Comparison of ENCODE assay signal across 21 cellular contexts in the genomic region with DNA sequence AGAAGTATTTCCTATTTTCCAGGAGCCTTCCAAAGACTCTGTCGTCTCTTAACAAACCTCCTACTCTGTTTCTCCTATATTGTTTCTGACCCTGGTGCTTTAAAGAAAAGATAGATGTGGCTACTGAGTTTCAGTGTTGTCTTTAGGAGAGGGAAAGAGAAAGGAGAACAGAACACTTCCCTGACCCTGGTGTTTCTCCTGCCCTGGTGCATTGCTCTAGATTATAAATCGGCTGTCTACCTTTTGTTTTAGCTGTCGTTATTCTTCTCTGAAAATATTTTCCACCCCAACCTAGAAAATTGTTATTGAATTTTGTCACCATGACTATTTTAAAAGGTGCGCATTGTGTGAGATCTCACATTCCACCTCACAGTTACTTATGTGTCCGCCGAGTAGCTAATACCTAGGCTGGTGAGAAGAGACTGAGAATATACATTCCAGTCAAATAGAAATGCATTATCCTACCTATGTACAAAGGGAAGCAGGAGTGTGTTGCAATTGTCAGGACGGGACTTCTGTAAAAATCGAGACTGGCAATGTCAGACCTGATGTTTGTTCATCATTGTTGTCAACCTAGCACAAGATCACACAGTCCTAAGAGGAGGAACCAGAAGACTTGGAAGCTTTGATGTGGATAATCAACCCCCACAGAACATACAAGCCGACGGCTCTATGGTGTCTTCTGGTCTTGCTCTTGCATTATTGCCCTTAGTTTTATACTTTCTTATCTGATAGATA.
"Had no signal": no experiment of that assay in that cellular context is flagged by ENCODE, and none has a peak within 500 bp of the region (broad histone marks: within the 10 kb centered on the region; RNA-seq: fewer than 3 reads in every experiment).

No MANE protein-coding gene starts in this region.

- H3K27ac Mint-ChIP-seq: activated naive CD4-positive, alpha-beta T cell treated with anti-CD3 and anti-CD28 coated beads, Interleukin-2, amount 50 U/mL, for 24 hours; effector memory CD8-positive, alpha-beta T cell; stimulated activated naive CD8-positive, alpha-beta T cell treated with anti-CD3 and anti-CD28 coated beads, Interleukin-15, amount 100 ng/mL, for 72 hours; T-helper 1 cell treated with Interleukin-12 subunit alpha and Interleukin-12 subunit beta and Interleukin-4 antibody, amounts not matched to agents 30 μg/mL and 1 μg/mL, for 36 hours had no signal

- H3K4me1 Mint-ChIP-seq: nephron; stimulated activated naive CD8-positive, alpha-beta T cell treated with anti-CD3 and anti-CD28 coated beads, Interleukin-15, amount 100 ng/mL, for 72 hours had no signal

- H3K36me3 ChIP-seq: ascending aorta, breast epithelium, prostate gland, right atrium auricular region, suprapubic skin, transverse colon, vagina had no signal

- H3K4me1 ChIP-seq: ascending aorta, breast epithelium, prostate gland, right atrium auricular region, suprapubic skin, transverse colon, vagina had no signal

- ATAC-seq: effector memory CD8-positive, alpha-beta T cell had no signal

- H3K4me3 Mint-ChIP-seq: activated naive CD4-positive, alpha-beta T cell treated with anti-CD3 and anti-CD28 coated beads, Interleukin-2, amount 50 U/mL, for 24 hours; effector memory CD8-positive, alpha-beta T cell; nephron; stimulated activated naive CD8-positive, alpha-beta T cell treated with anti-CD3 and anti-CD28 coated beads, Interleukin-15, amount 100 ng/mL, for 72 hours; T-helper 1 cell treated with Interleukin-12 subunit alpha and Interleukin-12 subunit beta and Interleukin-4 antibody, amounts not matched to agents 30 μg/mL and 1 μg/mL, for 36 hours had no signal

- DNase-seq: activated CD4-positive, alpha-beta T cell treated with anti-CD3 and anti-CD28 coated beads, Interleukin-2, amount 50 U/mL, for 1 hour; activated CD4-positive, CD25-positive, alpha-beta regulatory T cell treated with anti-CD3 and anti-CD28 coated beads, Interleukin-2, amount 50 U/mL, for 72 hours; activated CD8-positive, alpha-beta memory T cell treated with anti-CD3 and anti-CD28 coated beads, Interleukin-2, amount 50 U/mL, for 4 hours; activated effector memory CD4-positive, alpha-beta T cell treated with anti-CD3 and anti-CD28 coated beads, Interleukin-2, amount 50 U/mL, for 16 hours; activated T-cell treated with anti-CD3 and anti-CD28 coated beads, Interleukin-2, amount 50 U/mL, for 48 hours; cerebellar nuclear complex; effector memory CD8-positive, alpha-beta T cell; nucleus accumbens; stimulated activated CD4-positive, alpha-beta T cell treated with anti-CD3 and anti-CD28 coated beads, Interleukin-4, amount 100 ng/mL, for 1 hour; stimulated activated naive CD8-positive, alpha-beta T cell treated with anti-CD3 and anti-CD28 coated beads, Interleukin-15, amount 100 ng/mL, for 72 hours; transverse colon had no signal

- H3K4me3 ChIP-seq: ascending aorta, breast epithelium, lung, prostate gland, right atrium auricular region, suprapubic skin, transverse colon, vagina had no signal

- H3K27me3 Mint-ChIP-seq: activated naive CD4-positive, alpha-beta T cell treated with anti-CD3 and anti-CD28 coated beads, Interleukin-2, amount 50 U/mL, for 24 hours had no signal

- H3K27ac ChIP-seq: ascending aorta, breast epithelium, prostate gland, right atrium auricular region, suprapubic skin, transverse colon, vagina had no signal

- H3K9me3 Mint-ChIP-seq: activated naive CD4-positive, alpha-beta T cell treated with anti-CD3 and anti-CD28 coated beads, Interleukin-2, amount 50 U/mL, for 24 hours; effector memory CD8-positive, alpha-beta T cell; stimulated activated naive CD8-positive, alpha-beta T cell treated with anti-CD3 and anti-CD28 coated beads, Interleukin-15, amount 100 ng/mL, for 72 hours; T-helper 1 cell treated with Interleukin-12 subunit alpha and Interleukin-12 subunit beta and Interleukin-4 antibody, amounts not matched to agents 30 μg/mL and 1 μg/mL, for 36 hours had no signal

- H3K9me3 ChIP-seq: breast epithelium, prostate gland, right atrium auricular region, suprapubic skin, transverse colon, vagina had no signal

- H3K27me3 ChIP-seq: ascending aorta, breast epithelium, right atrium auricular region, suprapubic skin, transverse colon, vagina had no signal

- H3K36me3 Mint-ChIP-seq: activated naive CD4-positive, alpha-beta T cell treated with anti-CD3 and anti-CD28 coated beads, Interleukin-2, amount 50 U/mL, for 24 hours had no signal
